ENCODE assay signal across 8 cellular contexts in the genomic region with DNA sequence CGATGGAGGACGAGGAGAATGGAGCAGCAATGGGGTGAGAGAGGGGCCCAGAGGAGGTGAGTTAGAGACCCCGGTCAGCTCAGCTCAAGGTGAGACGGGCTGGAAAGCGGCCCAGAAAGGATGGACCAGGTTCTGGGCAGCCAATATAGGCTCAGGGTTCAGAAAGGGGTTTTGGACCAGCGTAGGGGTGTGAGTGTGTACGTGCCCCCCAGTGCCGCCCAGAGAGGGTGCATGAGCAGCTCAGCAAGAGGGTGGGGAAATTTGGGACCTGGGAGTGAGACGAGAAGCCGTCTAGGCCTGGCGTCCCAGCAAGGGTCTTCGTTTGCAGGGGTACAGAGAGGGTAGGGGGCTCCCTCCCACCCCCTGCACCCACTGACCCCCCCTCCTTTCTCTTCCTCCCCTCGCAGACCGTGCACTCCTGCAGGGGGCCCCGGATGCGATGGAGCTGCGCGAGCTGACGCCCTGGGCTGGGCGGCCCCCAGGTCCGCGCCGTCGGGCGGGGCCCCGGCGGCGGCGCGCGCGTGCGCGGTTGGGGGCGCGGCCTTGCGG. TPM values are rescaled to one million over a fixed set of nuclear protein-coding genes. Genes with fewer than 3 reads are reported as not detected.
DNase-seq lines count a peak whose midpoint lies in the region; ATAC-seq and TF ChIP-seq lines count a peak whose summit lies in the region.

No MANE protein-coding gene starts in this region.

- peak overlapping the region; percentile 27 for H2AFZ ChIP-seq in trophoblast cell (ENCODE audit: insufficient read depth, low read length, poor library complexity)

- no peaks in the 10 kb centered on the region for H3K27me3 ChIP-seq in Peyer's patch
- no peaks in the 10 kb centered on the region for H3K27me3 ChIP-seq in trophoblast cell (ENCODE audit: insufficient read depth, low read length)

- H3K4me1 ChIP-seq in Peyer's patch (peaks cover 0 to 39% (median 9%) of the 10 kb centered on the region in 4 donors), trophoblast cell (ENCODE audit: control insufficient read depth in 1 of 2, insufficient read depth in 2 of 2, low read length in 2 of 2) (peaks cover 11 to 17% of the 10 kb centered on the region in 2 experiments)

- TF ChIP-seq POLR2A in Peyer's patch (IDR thresholded peaks at IDR 0.05): no peak
- no peak for TF ChIP-seq POLR2A in erythroblast (IDR thresholded peaks at IDR 0.05; ENCODE audit: low read length)

- H3K79me1 ChIP-seq in trophoblast cell (ENCODE audit: low read length): peaks cover 15% of the 10 kb centered on the region

- no peak overlapping the region for H3K23ac ChIP-seq in trophoblast cell (ENCODE audit: low read length)

- peak overlapping the region; percentile 74 for H4K91ac ChIP-seq in trophoblast cell (ENCODE audit: low read depth, low read length)

- DNase-seq in GM12864 (ENCODE audit: low read depth) (no peak), Peyer's patch (no peak), fibroblast of mammary gland (ENCODE audit: low read depth) (no peak), trophoblast cell (no peak), HuH-7 (ENCODE audit: low spot score) (no peak), NCI-H2107 treated with DMSO at 0.1 percent for 48 hours (lab: John Stamatoyannopoulos, UW; ENCODE audit: unreplicated experiment) (no peak), erythroblast (lab: John Stamatoyannopoulos, UW) (no peak)

- H3K4ac ChIP-seq in trophoblast cell (ENCODE audit: low read depth, low read length): no peak overlapping the region

- H3K9me3 ChIP-seq in Peyer's patch (no peaks in the 10 kb centered on the region), trophoblast cell (ENCODE audit: insufficient read depth, low read depth, low read length) (peaks cover 2% of the 10 kb centered on the region)

- peak overlapping the region; percentile 66 for H3K4me3 ChIP-seq in GM12864 (ENCODE audit: low read depth, low read length)
- H3K4me3 ChIP-seq in Peyer's patch: peak overlapping the region; percentile 38 to 60 (median 49)
- peak overlapping the region; percentile 34 for H3K4me3 ChIP-seq in fibroblast of mammary gland (ENCODE audit: control insufficient read depth, low read depth, low read length)
- peak overlapping the region; percentile 77 for H3K4me3 ChIP-seq in trophoblast cell (ENCODE audit: low read depth, low read length)

- no peak overlapping the region for H3K18ac ChIP-seq in trophoblast cell (ENCODE audit: low read length)

- no peak overlapping the region for H2BK120ac ChIP-seq in trophoblast cell (ENCODE audit: insufficient read depth, low read length, poor library complexity)

- TF ChIP-seq CTCF in GM12864 (IDR thresholded peaks at IDR 0.05; ENCODE audit: low read depth, low read length, missing control alignments): no peak
- no peak for TF ChIP-seq CTCF in Peyer's patch (IDR thresholded peaks at IDR 0.05)
- no peak for TF ChIP-seq CTCF in fibroblast of mammary gland (conservative IDR thresholded peaks at IDR 0.05; ENCODE audit: control insufficient read depth, insufficient read depth, low read depth, low read length)

- H4K8ac ChIP-seq in trophoblast cell (ENCODE audit: low read depth, low read length): peak overlapping the region; percentile 86

- ATAC-seq in HG02678 (IDR thresholded peaks at IDR 0.05; ENCODE audit: unreplicated experiment): no peak

- H3K27ac ChIP-seq in Peyer's patch: peak overlapping the region; percentile 24 to 92 (median 72)
- H3K27ac ChIP-seq in trophoblast cell (ENCODE audit: low read depth, low read length): no peak overlapping the region

- H2BK5ac ChIP-seq in trophoblast cell (ENCODE audit: low read depth, low read length, poor library complexity): no peak overlapping the region

- H3K9ac ChIP-seq in trophoblast cell (ENCODE audit: low read length): no peak overlapping the region

- H3K79me2 ChIP-seq in trophoblast cell (ENCODE audit: control insufficient read depth, insufficient read depth, low read length, poor library complexity): peaks cover 4% of the 10 kb centered on the region

- H2BK12ac ChIP-seq in trophoblast cell (ENCODE audit: low read length): no peak overlapping the region

- no CpG with 5 or more reads among the region's 37 CpGs for WGBS in trophoblast cell (ENCODE audit: extremely low coverage, insufficient coverage, insufficient read length)

- peak overlapping the region; percentile 42 for H2AK5ac ChIP-seq in trophoblast cell (ENCODE audit: low read length)

- peak overlapping the region; percentile 86 for H4K12ac ChIP-seq in trophoblast cell (ENCODE audit: low read depth, low read length)

- H3K36me3 ChIP-seq in Peyer's patch (peaks cover 0 to 25% (median 0%) of the 10 kb centered on the region in 3 donors), trophoblast cell (ENCODE audit: control insufficient read depth in 1 of 2, insufficient read depth in 2 of 2, low read length in 2 of 2) (no peaks in the 10 kb centered on the region)

- H3K4me2 ChIP-seq in trophoblast cell (ENCODE audit: low read length): peak overlapping the region; percentile 71

- H3K14ac ChIP-seq in trophoblast cell (ENCODE audit: low read length): peak overlapping the region; percentile 26

RNA-seq across cellular contexts. Expression of gene FUT6, which starts 12.1 kb away (rescaled TPM):
- total RNA-seq in Peyer's patch: 100 to 1,000 TPM in 3 of 4 donors, 10 to 100 TPM in 1; 90.8 to 329 (median 210) TPM
- 0.03 and 0.04 TPM in 2 replicates for polyA plus RNA-seq in trophoblast cell (2013)

RNA-seq across cellular contexts. Expression of gene NRTN, which starts 22.5 kb away (rescaled TPM):
- 1 to 10 TPM in 2 of 4 donors, under 1 TPM in 1, not detected in 1; 0.88 to 4.8 (median 3.5) TPM for total RNA-seq in Peyer's patch
- polyA plus RNA-seq in trophoblast cell (2013): 0.64 and 1.0 TPM in 2 replicates

RNA-seq across cellular contexts. Expression of gene FUT3, which starts 23.8 kb away (rescaled TPM):
- total RNA-seq in Peyer's patch: 100 to 1,000 TPM in 3 of 4 donors, 10 to 100 TPM in 1; 37.1 to 207 (median 155) TPM
- polyA plus RNA-seq in trophoblast cell (2013): 0.41 and 0.47 TPM in 2 replicates

RNA-seq across cellular contexts. Expression of gene DUS3L, which starts 36.5 kb away (rescaled TPM):
- total RNA-seq in Peyer's patch: 10 to 100 TPM; 31.5 to 91.6 (median 71.2) TPM
- polyA plus RNA-seq in trophoblast cell (2013): 16.2 and 19.0 TPM in 2 replicates

RNA-seq across cellular contexts. Expression of gene PRR22, which starts 42.9 kb away (rescaled TPM):
- total RNA-seq in Peyer's patch: 10 to 100 TPM in 1 of 4 donors, 1 to 10 TPM in 3; 6.5 to 21.3 (median 9.0) TPM
- polyA plus RNA-seq in trophoblast cell (2013): 1.9 and 2.1 TPM in 2 replicates
